1 cellular context compared by ENCODE assay signal in genomic region chr13:102774596-102775375, GRCh38.
TF ChIP-seq lines count a peak whose summit lies in the region.

No MANE protein-coding gene starts in this region.

TF ChIP-seq in GM12878, 131 proteins besides CTCF, POLR2A, EP300 and RAD21:
- TF ChIP-seq NKRF (conservative IDR thresholded peaks at IDR 0.05) (no peak), DPF2 (IDR thresholded peaks at IDR 0.05) (no peak), ELK1 (IDR thresholded peaks at IDR 0.05; ENCODE audit: low read depth, low read length) (no peak), ZBTB11 (CRISPR knock-in tag; IDR thresholded peaks at IDR 0.05) (no peak), RELB (IDR thresholded peaks at IDR 0.05; ENCODE audit: low read depth) (no peak), PKNOX1 (IDR thresholded peaks at IDR 0.05) (no peak), BCL11A (IDR thresholded peaks at IDR 0.05; ENCODE audit: low read depth, low read length) (no peak), RELA (IDR thresholded peaks at IDR 0.05; ENCODE audit: borderline replicate concordance, partially characterized antibody) (no peak), CHD4 (IDR thresholded peaks at IDR 0.05) (no peak), JUND (IDR thresholded peaks at IDR 0.05; ENCODE audit: low read depth, low read length) (no peak), MAX (IDR thresholded peaks at IDR 0.05; ENCODE audit: low read depth, low read length) (no peak)
TF ChIP-seq in GM12878: peak in this region for 0.
